10 cellular contexts compared by ENCODE assay signal in genomic region chr12:93783827-93784226, GRCh38.
DNase-seq lines count a peak whose midpoint lies in the region; ATAC-seq and TF ChIP-seq lines count a peak whose summit lies in the region.
"Had no signal": no experiment of that assay in that cellular context is flagged by ENCODE, and none has a peak within 500 bp of the region (broad histone marks: within the 10 kb centered on the region; RNA-seq: fewer than 3 reads in every experiment).

No MANE protein-coding gene starts in this region.

- DNase-seq in T-helper 17 cell (peak in 1 of 3 donors; percentile 39), MCF 10A (ENCODE audit: unreplicated experiment) (no peak), natural killer cell (no peak), AG08395 (ENCODE audit: low spot score) (no peak)
- DNase-seq: NCI-H2227 treated with DMSO at 0.1 percent for 48 hours had no signal

- no peaks in the 10 kb centered on the region for H3K9me3 Mint-ChIP-seq in MCF 10A (ENCODE audit: unreplicated experiment)
- peaks cover 0 to 2% of the 10 kb centered on the region in 2 donors for H3K9me3 Mint-ChIP-seq in natural killer cell

- H3K27ac ChIP-seq in 22Rv1 = peak overlapping the region; percentile 51

- H3K27ac Mint-ChIP-seq in T-helper 17 cell = peak overlapping the region; percentile 93
- peak overlapping the region; percentile 80 for H3K27ac Mint-ChIP-seq in MCF 10A (ENCODE audit: low read depth, unreplicated experiment)
- H3K27ac Mint-ChIP-seq in natural killer cell = peak overlapping the region; percentile 76 to 85

- CTCF ChIA-PET in MCF 10A (lab: Yijun Ruan, JAX) = interaction anchor here (0.7 to 4.0 kb wide), 6 partner anchors 10 to 318 kb away, joined by 3 to 29 read pairs (median 5); no protein-coding TSS in a partner anchor

- ATAC-seq in T-helper 17 cell = peak; percentile 61
- ATAC-seq in natural killer cell = peak in 1 of 3 donors; percentile 20
- ATAC-seq in HG03571 (IDR thresholded peaks at IDR 0.05; ENCODE audit: unreplicated experiment) = no peak
- ATAC-seq in HG03108 (IDR thresholded peaks at IDR 0.05; ENCODE audit: unreplicated experiment) = no peak
- ATAC-seq in HG03432 (IDR thresholded peaks at IDR 0.05; ENCODE audit: unreplicated experiment) = no peak

- H3K4me3 Mint-ChIP-seq in T-helper 17 cell = peak overlapping the region; percentile 75
- no peak overlapping the region for H3K4me3 Mint-ChIP-seq in MCF 10A (ENCODE audit: unreplicated experiment)
- no peak overlapping the region for H3K4me3 Mint-ChIP-seq in natural killer cell

- TF ChIP-seq CTCF in 22Rv1 (IDR thresholded peaks at IDR 0.05) (no peak), MCF 10A (IDR thresholded peaks at IDR 0.05; ENCODE audit: unreplicated experiment) (no peak), natural killer cell (IDR thresholded peaks at IDR 0.05) (no peak)

- H3K36me3 Mint-ChIP-seq in T-helper 17 cell (ENCODE audit: low read depth) = no peaks in the 10 kb centered on the region
- no peaks in the 10 kb centered on the region for H3K36me3 Mint-ChIP-seq in MCF 10A (ENCODE audit: insufficient read depth, unreplicated experiment)
- H3K36me3 Mint-ChIP-seq in natural killer cell = no peaks in the 10 kb centered on the region

- no peaks in the 10 kb centered on the region for H3K27me3 Mint-ChIP-seq in T-helper 17 cell
- no peaks in the 10 kb centered on the region for H3K27me3 Mint-ChIP-seq in MCF 10A (ENCODE audit: insufficient read depth, unreplicated experiment)
- no peaks in the 10 kb centered on the region for H3K27me3 Mint-ChIP-seq in natural killer cell (ENCODE audit: low read depth in 2 of 2)
- H3K27me3 Mint-ChIP-seq: progenitor cell of endocrine pancreas had no signal

- no peaks in the 10 kb centered on the region for H3K9me3 ChIP-seq in T-helper 17 cell (ENCODE audit: control insufficient read depth, low read length, poor library complexity, severe bottlenecking)

- intact Hi-C loops in MCF 10A (cut with micrococcal nuclease) (no loop called here), natural killer cell (cut with micrococcal nuclease) (no loop called here)

- H3K4me1 Mint-ChIP-seq in T-helper 17 cell = peaks cover 26% of the 10 kb centered on the region
- H3K4me1 Mint-ChIP-seq in MCF 10A (ENCODE audit: insufficient read depth, unreplicated experiment) = peaks cover 18% of the 10 kb centered on the region
- peaks cover 33% of the 10 kb centered on the region in 2 donors for H3K4me1 Mint-ChIP-seq in natural killer cell

- no TSS peak for BruUV-seq in MCF 10A (replicated peaks; lab: Mats Ljungman, UMichigan)

- POLR2A ChIA-PET in MCF 10A (lab: Yijun Ruan, JAX) = interaction anchor here (0.7 to 4.0 kb wide), 12 partner anchors 11 to 316 kb away, joined by 3 to 49 read pairs (median 6); no protein-coding TSS in a partner anchor
